9 cellular contexts compared by ENCODE assay signal in genomic region chr14:67722293-67722692, GRCh38.
DNase-seq lines count a peak whose midpoint lies in the region; ATAC-seq lines count a peak whose summit lies in the region.
"Had no signal": no experiment of that assay in that cellular context is flagged by ENCODE, and none has a peak within 500 bp of the region (broad histone marks: within the 10 kb centered on the region; RNA-seq: fewer than 3 reads in every experiment).

No MANE protein-coding gene starts in this region.

- no peaks in the 10 kb centered on the region for H3K9me3 ChIP-seq in iPS-18a (ENCODE audit: control insufficient read depth, low read depth, low read length)

- H3K27me3 ChIP-seq in iPS-18a (ENCODE audit: control insufficient read depth, insufficient read depth, low read length) = peaks cover 5% of the 10 kb centered on the region

- H3K9ac ChIP-seq in iPS-18a (ENCODE audit: low read length) = no peak overlapping the region

- H3K36me3 ChIP-seq in iPS-18a (ENCODE audit: control insufficient read depth, low read depth, low read length) = no peaks in the 10 kb centered on the region

- H3K4me1 ChIP-seq in iPS-18a (ENCODE audit: control insufficient read depth, low read depth, low read length) = no peaks in the 10 kb centered on the region

- peak; percentile 63 for DNase-seq in DMS 273 (lab: John Stamatoyannopoulos, UW; ENCODE audit: unreplicated experiment)
- no peak for DNase-seq in DMS 273 treated with DMSO at 0.1 percent for 48 hours (lab: John Stamatoyannopoulos, UW)
- DNase-seq in anterior cingulate cortex (lab: John Stamatoyannopoulos, UW) = peak in 52 of 58 donors; percentile 2 to 82 (median 36)
- peak in 33 of 49 donors; percentile 7 to 65 (median 31) for DNase-seq in substantia nigra (lab: John Stamatoyannopoulos, UW)
- DNase-seq in GM19238 (ENCODE audit: insufficient read length, low spot score) = no peak

- ATAC-seq in GM19452 (IDR thresholded peaks at IDR 0.05; ENCODE audit: unreplicated experiment) = no peak
- ATAC-seq in GM19467 (IDR thresholded peaks at IDR 0.05; ENCODE audit: unreplicated experiment) = no peak

- H3K27ac ChIP-seq in iPS-18a (ENCODE audit: low read length) (no peak overlapping the region), substantia nigra (ENCODE audit: low read depth, low read length, poor library complexity, severe bottlenecking) (no peak overlapping the region)
- H3K27ac ChIP-seq: 22Rv1 had no signal

- H3K4me3 ChIP-seq in iPS-18a (ENCODE audit: low read length) = peak overlapping the region; percentile 20

Comparison
In these comparisons a context has a peak if more than half of its experiments do, and no peak if none do; other contexts are left out.
1. DNase-seq: peak in DMS 273 (single experiment), anterior cingulate cortex (52 of 58) and substantia nigra (33 of 49); none in DMS 273 treated with DMSO at 0.1 percent for 48 hours (single experiment) and GM19238 (single experiment).